17 cellular contexts compared by ENCODE assay signal in genomic region chr10:11638055-11638698, GRCh38. TPM values are rescaled to one million over a fixed set of nuclear protein-coding genes. Genes with fewer than 3 reads are reported as not detected.
DNase-seq lines count a peak whose midpoint lies in the region; ATAC-seq, FAIRE-seq and TF ChIP-seq lines count a peak whose summit lies in the region.
"Had no signal": no experiment of that assay in that cellular context is flagged by ENCODE, and none has a peak within 500 bp of the region (broad histone marks: within the 10 kb centered on the region; RNA-seq: fewer than 3 reads in every experiment).

No MANE protein-coding gene starts in this region.

- H3K27me3 Mint-ChIP-seq in stimulated activated naive B cell treated with anti-CD40 and anti-IgM and Interleukin-4, amounts not matched to agents 10 μg/mL and 1 μg/mL and 100 μg/mL, for 72 hours, result no peaks in the 10 kb centered on the region
- peaks cover 0 to 6% of the 10 kb centered on the region in 2 donors for H3K27me3 Mint-ChIP-seq in T-cell

- no peaks in the 10 kb centered on the region for H3K79me2 ChIP-seq in HepG2 (ENCODE audit: insufficient read depth, low read length)

- H2AFZ ChIP-seq in HepG2 (ENCODE audit: low read length), result no peak overlapping the region

- TF ChIP-seq POLR2A in HepG2 (IDR thresholded peaks at IDR 0.05; ENCODE audit: insufficient read depth in 1 of 2, low read depth in 2 of 2, low read length in 2 of 2) (no peak), right lobe of liver (IDR thresholded peaks at IDR 0.05) (no peak)

- ATAC-seq in HepG2 (no peak), right lobe of liver (no peak), HG02642 (IDR thresholded peaks at IDR 0.05; ENCODE audit: poor library complexity, unreplicated experiment) (peak; percentile 95), HG03575 (IDR thresholded peaks at IDR 0.05; ENCODE audit: extremely low read depth, insufficient number of reproducible peaks, low FRiP score, unreplicated experiment) (peak; percentile 77), HG02840 (IDR thresholded peaks at IDR 0.05; ENCODE audit: low FRiP score, unreplicated experiment) (no peak), T-cell (replicated peaks in 1 of 4) (no peak)
- ATAC-seq in stimulated activated naive B cell treated with anti-CD40 and anti-IgM and Interleukin-4, amounts not matched to agents 10 μg/mL and 1 μg/mL and 100 μg/mL, for 72 hours (replicated peaks), result peak; percentile 67 to 92
- ATAC-seq: mucosa of descending colon had no signal

- H3K9me3 ChIP-seq in HepG2 (ENCODE audit: low read length) (no peaks in the 10 kb centered on the region), right lobe of liver (no peaks in the 10 kb centered on the region)
- H3K9me3 ChIP-seq: mucosa of descending colon, transverse colon had no signal

- no peaks in the 10 kb centered on the region for H3K9me3 Mint-ChIP-seq in stimulated activated naive B cell treated with anti-CD40 and anti-IgM and Interleukin-4, amounts not matched to agents 10 μg/mL and 1 μg/mL and 100 μg/mL, for 72 hours
- H3K9me3 Mint-ChIP-seq in T-cell, result peaks cover 0 to 4% (median 0%) of the 10 kb centered on the region in 3 donors

- H3K36me3 ChIP-seq in HepG2 (replicated peaks in 1 of 2; ENCODE audit: control insufficient read depth in 1 of 2, insufficient read depth in 2 of 2, low read length in 2 of 2) (no peaks in the 10 kb centered on the region), right lobe of liver (no peaks in the 10 kb centered on the region)
- H3K36me3 ChIP-seq: transverse colon had no signal

- intact Hi-C loops in HepG2 (cut with micrococcal nuclease; ENCODE audit: unreplicated experiment), result no loop called here
- intact Hi-C loops in right lobe of liver (cut with DNase I), result no loop called here

- no peak overlapping the region for H3K4me2 ChIP-seq in HepG2 (ENCODE audit: low read depth, low read length)

- TF ChIP-seq CTCF in HepG2 (CRISPR knock-in tag; IDR thresholded peaks at IDR 0.05), result no peak
- no peak for TF ChIP-seq CTCF in right lobe of liver (IDR thresholded peaks at IDR 0.05)
- no peak for TF ChIP-seq CTCF in D721Med (IDR thresholded peaks at IDR 0.05; ENCODE audit: insufficient read depth, missing control alignments)

- H3K4me1 ChIP-seq in HepG2 (ENCODE audit: insufficient read depth, low read length) (peaks cover 18% of the 10 kb centered on the region), right lobe of liver (peaks cover 0 to 19% (median 8%) of the 10 kb centered on the region in 4 donors)
- H3K4me1 ChIP-seq: transverse colon had no signal

- peak overlapping the region; percentile 14 for H3K27ac Mint-ChIP-seq in stimulated activated naive B cell treated with anti-CD40 and anti-IgM and Interleukin-4, amounts not matched to agents 10 μg/mL and 1 μg/mL and 100 μg/mL, for 72 hours
- H3K27ac Mint-ChIP-seq in T-cell, result no peak overlapping the region

- peaks cover 33 to 49% of the 10 kb centered on the region in 2 donors for H3K4me1 Mint-ChIP-seq in stimulated activated naive B cell treated with anti-CD40 and anti-IgM and Interleukin-4, amounts not matched to agents 10 μg/mL and 1 μg/mL and 100 μg/mL, for 72 hours
- peaks cover 1 to 2% (median 2%) of the 10 kb centered on the region in 3 donors for H3K4me1 Mint-ChIP-seq in T-cell

- H3K27me3 ChIP-seq in HepG2 (ENCODE audit: control insufficient read depth in 1 of 2, insufficient read depth in 2 of 2, low read length in 2 of 2), result peaks cover 2 to 16% of the 10 kb centered on the region in 2 experiments; a peak in 3 of 5 replicates
- no peaks in the 10 kb centered on the region for H3K27me3 ChIP-seq in right lobe of liver
- H3K27me3 ChIP-seq: transverse colon had no signal

- in situ Hi-C loops in HepG2 (cut with HindIII; ENCODE audit: extremely low pct_ligation_motif_present, low pct_unique_long_range_greater_than_20kb), result no loop called here

- POLR2A ChIA-PET in HepG2 (lab: Yijun Ruan, JAX) (no interaction called here), T-cell (lab: Charles Lee) (interaction anchor here (0.6 kb wide), 2 partner anchors 19 to 107 kb away, joined by 3 read pairs; no protein-coding TSS in a partner anchor)

- H3K36me3 Mint-ChIP-seq in stimulated activated naive B cell treated with anti-CD40 and anti-IgM and Interleukin-4, amounts not matched to agents 10 μg/mL and 1 μg/mL and 100 μg/mL, for 72 hours, result no peaks in the 10 kb centered on the region
- H3K36me3 Mint-ChIP-seq in T-cell, result no peaks in the 10 kb centered on the region

- no peak overlapping the region for H3K9ac ChIP-seq in HepG2 (ENCODE audit: insufficient read depth, low read depth, low read length)

- FAIRE-seq in HepG2 (lab: Jason Lieb, UNC), result no peak
- FAIRE-seq in D721Med (lab: Jason Lieb, UNC), result no peak

- DNase-seq in HepG2 (ENCODE audit: low spot score), result no peak
- no peak for DNase-seq in right lobe of liver
- no peak for DNase-seq in stimulated activated naive B cell treated with anti-CD40 and anti-IgM and Interleukin-4, amounts not matched to agents 10 μg/mL and 1 μg/mL and 100 μg/mL, for 72 hours
- DNase-seq in D721Med (ENCODE audit: insufficient read length, low spot score), result no peak
- no peak for DNase-seq in T-cell
- DNase-seq: activated CD4-positive, alpha-beta T cell treated with anti-CD3 and anti-CD28 coated beads, Interleukin-2, amount 50 U/mL, for 48 hours; activated gamma-delta T cell; effector CD4-positive, alpha-beta T cell; foreskin melanocyte; mucosa of descending colon; NCI-H1105; NCI-H524; posterior cingulate gyrus; transverse colon had no signal

- BruUV-seq in HepG2 (replicated peaks; lab: Mats Ljungman, UMichigan), result no TSS peak

- WGBS in HepG2 (ENCODE audit: low lambda C conversion rate), result 49% methylated on average over 6 of the region's 6 CpGs
- 80% methylated on average over 2 of the region's 6 CpGs for WGBS in right lobe of liver (ENCODE audit: insufficient coverage, low coverage, low lambda C conversion rate, missing lambda C conversion rate)

- no peak overlapping the region for H3K4me3 Mint-ChIP-seq in stimulated activated naive B cell treated with anti-CD40 and anti-IgM and Interleukin-4, amounts not matched to agents 10 μg/mL and 1 μg/mL and 100 μg/mL, for 72 hours
- no peak overlapping the region for H3K4me3 Mint-ChIP-seq in T-cell

- CTCF ChIA-PET in HepG2 (lab: Yijun Ruan, JAX; ENCODE audit: low intra/inter-chr PET ratio, low total read pairs) (no interaction called here), T-cell (lab: Charles Lee) (no interaction called here)

- H3K4me3 ChIP-seq in HepG2 (replicated peaks in 1 of 3; ENCODE audit: insufficient read depth in 1 of 3, low read depth in 2 of 3, low read length in 3 of 3) (no peak overlapping the region), right lobe of liver (no peak overlapping the region)
- H3K4me3 ChIP-seq: mucosa of descending colon, transverse colon had no signal

- no peak for TF ChIP-seq RAD21 in HepG2 (CRISPR knock-in tag; IDR thresholded peaks at IDR 0.05)

- H3K27ac ChIP-seq in HepG2 (ENCODE audit: extremely low read length, insufficient read depth, low read length) (no peak overlapping the region), right lobe of liver (no peak overlapping the region)
- H3K27ac ChIP-seq: transverse colon had no signal

- no peaks in the 10 kb centered on the region for H4K20me1 ChIP-seq in HepG2 (ENCODE audit: insufficient read depth, low read length)

- TF ChIP-seq EP300 in HepG2 (IDR thresholded peaks at IDR 0.05; ENCODE audit: low read depth in 2 of 2, low read length in 2 of 2) (no peak), HepG2 (CRISPR knock-in tag; IDR thresholded peaks at IDR 0.05; ENCODE audit: borderline replicate concordance) (no peak)

TF ChIP-seq in HepG2, 621 proteins besides CTCF, POLR2A, EP300 and RAD21 (continues in another document):
- TF ChIP-seq HNRNPUL1 (IDR thresholded peaks at IDR 0.05; ENCODE audit: low read depth, low read length), result no peak
- TF ChIP-seq RFXANK (CRISPR knock-in tag; IDR thresholded peaks at IDR 0.05), result peak; percentile 91
- TF ChIP-seq ZKSCAN5 (CRISPR knock-in tag; IDR thresholded peaks at IDR 0.05), result no peak
- no peak for TF ChIP-seq ZNF598 (CRISPR knock-in tag; IDR thresholded peaks at IDR 0.05; ENCODE audit: borderline replicate concordance)

RNA-seq across cellular contexts. Expression of gene USP6NL, which starts 26.7 kb away (rescaled TPM):
- total RNA-seq in HepG2 (2016; rRNA removed; fragmentation: Illumina TruSeq; extraction: Trizol), result 22.9 and 26.2 TPM in 2 replicates
- total RNA-seq in HepG2 (2016; cell fraction: cytosol; rRNA removed; fragmentation: Illumina TruSeq; extraction: Trizol; ENCODE audit: low read depth), result 6.3 and 6.6 TPM in 2 replicates
- 22.4 and 23.0 TPM in 2 replicates for total RNA-seq in HepG2 (2016; cell fraction: insoluble cytoplasmic fraction; rRNA removed; fragmentation: Illumina TruSeq; extraction: Trizol)
- 19.5 and 20.2 TPM in 2 replicates for total RNA-seq in HepG2 (2016; cell fraction: membrane; rRNA removed; fragmentation: Illumina TruSeq; extraction: Trizol)
- total RNA-seq in HepG2 (2016; cell fraction: nucleus; rRNA removed; fragmentation: Illumina TruSeq; extraction: Trizol), result 24.0 and 25.4 TPM in 2 replicates
- 10.0 and 10.5 TPM in 2 replicates for polyA plus RNA-seq in HepG2 (2011; rRNA removed)
- polyA plus RNA-seq in HepG2 (2011; cell fraction: cytosol; rRNA removed), result 7.8 and 8.5 TPM in 2 replicates
- 9.9 and 11.7 TPM in 2 replicates for polyA plus RNA-seq in HepG2 (2011; cell fraction: nucleus; rRNA removed)
- 11.7 and 11.8 TPM in 2 replicates for polyA plus RNA-seq in HepG2 (2012)
- 6.4 and 6.6 TPM in 2 replicates for polyA plus RNA-seq in HepG2 (2016; cell fraction: cytosol; fragmentation: Illumina TruSeq; extraction: Trizol; ENCODE audit: low read depth)
- 21.5 and 23.7 TPM in 2 replicates for polyA plus RNA-seq in HepG2 (2016; cell fraction: insoluble cytoplasmic fraction; fragmentation: Illumina TruSeq; extraction: Trizol; ENCODE audit: low read depth)
- 14.7 and 15.3 TPM in 2 replicates for polyA plus RNA-seq in HepG2 (2016; cell fraction: membrane; fragmentation: Illumina TruSeq; extraction: Trizol; ENCODE audit: low read depth)
- polyA plus RNA-seq in HepG2 (2016; cell fraction: nucleus; fragmentation: Illumina TruSeq; extraction: Trizol; ENCODE audit: insufficient read depth, low read depth), result 17.9 and 18.1 TPM in 2 replicates
- polyA minus RNA-seq in HepG2 (2011; rRNA and poly(A)+ RNA removed; ENCODE audit: low replicate concordance), result 7.3 and 18.7 TPM in 2 replicates
- 10.2 and 11.8 TPM in 2 replicates for polyA minus RNA-seq in HepG2 (2011; cell fraction: cytosol; rRNA and poly(A)+ RNA removed)
- 45.0 and 45.6 TPM in 2 replicates for polyA minus RNA-seq in HepG2 (2011; cell fraction: nucleus; rRNA and poly(A)+ RNA removed)
- total RNA-seq in right lobe of liver, result 10 to 100 TPM in 5 of 6 experiments, 1 to 10 TPM in 1; 8.4 to 15.3 (median 11.5) TPM
- total RNA-seq in T-cell, result 1 to 10 TPM; 3.9 to 7.6 (median 4.6) TPM

Comparison
In these comparisons a context has a peak if more than half of its experiments do, and no peak if none do; other contexts are left out.
1. ATAC-seq: peak in HG02642 (single experiment), HG03575 (single experiment) and stimulated activated naive B cell treated with anti-CD40 and anti-IgM and Interleukin-4, amounts not matched to agents 10 μg/mL and 1 μg/mL and 100 μg/mL, for 72 hours (2 of 2); none in HepG2 (single experiment), right lobe of liver (0 of 4), HG02840 (single experiment) and T-cell (0 of 4).